ENCODE assay signal across 18 cellular contexts in the genomic region with DNA sequence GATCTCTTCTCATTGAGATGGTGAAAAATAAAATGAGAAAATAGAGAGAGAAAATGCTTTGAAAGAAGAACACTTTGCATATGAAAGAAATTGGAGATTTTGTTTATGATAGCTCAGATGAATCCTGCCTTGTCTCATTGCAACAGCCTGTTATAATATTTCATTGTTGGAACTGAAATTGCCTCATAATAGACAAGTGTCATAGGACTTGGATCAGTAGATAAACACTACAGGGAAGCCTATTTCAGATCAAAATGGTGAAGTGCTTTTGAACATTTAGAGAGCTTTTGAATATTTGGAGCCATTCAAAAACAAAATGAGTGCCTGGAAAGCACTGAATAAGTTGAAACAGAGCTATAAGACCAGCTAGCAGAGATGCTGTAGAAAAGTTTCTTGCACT. TPM values are rescaled to one million over a fixed set of nuclear protein-coding genes. Genes with fewer than 3 reads are reported as not detected.
DNase-seq lines count a peak whose midpoint lies in the region; ATAC-seq and TF ChIP-seq lines count a peak whose summit lies in the region.
"Had no signal": no experiment of that assay in that cellular context is flagged by ENCODE, and none has a peak within 500 bp of the region (broad histone marks: within the 10 kb centered on the region; RNA-seq: fewer than 3 reads in every experiment).

No MANE protein-coding gene starts in this region.

- no peak overlapping the region for H2AFZ ChIP-seq in PC-3 (ENCODE audit: low read length)

- no peak overlapping the region for H3K4me2 ChIP-seq in PC-3 (ENCODE audit: low read length)

- no peak overlapping the region for H3K4me3 ChIP-seq in PC-3 (ENCODE audit: low read length)
- H3K4me3 ChIP-seq: SK-N-MC had no signal

- H3K27me3 ChIP-seq in PC-3 (ENCODE audit: low read length), result no peaks in the 10 kb centered on the region

- no peaks in the 10 kb centered on the region for H4K20me1 ChIP-seq in PC-3 (ENCODE audit: low read length)

- H3K27ac ChIP-seq in PC-3 (ENCODE audit: low read length), result no peak overlapping the region
- H3K27ac ChIP-seq: C4-2B, SK-N-MC had no signal

- peak overlapping the region; percentile 60 for H3K27ac Mint-ChIP-seq in stimulated activated memory B cell treated with anti-CD40 and anti-IgM and Interleukin-4, amounts not matched to agents 10 μg/mL and 1 μg/mL and 100 μg/mL, for 72 hours

- no peaks in the 10 kb centered on the region for H3K9me3 ChIP-seq in PC-3 (ENCODE audit: low read length)

- intact Hi-C loops in PC-3 (cut with micrococcal nuclease), result no loop called here

- no peaks in the 10 kb centered on the region for H3K79me2 ChIP-seq in PC-3 (ENCODE audit: low read length)

- TF ChIP-seq CTCF in PC-3 (conservative IDR thresholded peaks at IDR 0.05; ENCODE audit: low read depth, low read length), result no peak

- H3K9me3 Mint-ChIP-seq in stimulated activated memory B cell treated with anti-CD40 and anti-IgM and Interleukin-4, amounts not matched to agents 10 μg/mL and 1 μg/mL and 100 μg/mL, for 72 hours, result peaks cover 3% of the 10 kb centered on the region
- H3K9me3 Mint-ChIP-seq: T-cell had no signal

- H3K27me3 Mint-ChIP-seq in stimulated activated memory B cell treated with anti-CD40 and anti-IgM and Interleukin-4, amounts not matched to agents 10 μg/mL and 1 μg/mL and 100 μg/mL, for 72 hours, result no peaks in the 10 kb centered on the region
- H3K27me3 Mint-ChIP-seq: T-cell had no signal

- H3K4me1 Mint-ChIP-seq in stimulated activated memory B cell treated with anti-CD40 and anti-IgM and Interleukin-4, amounts not matched to agents 10 μg/mL and 1 μg/mL and 100 μg/mL, for 72 hours, result peaks cover 54% of the 10 kb centered on the region

- H3K36me3 ChIP-seq in PC-3 (ENCODE audit: low read depth, low read length), result no peaks in the 10 kb centered on the region

- no TSS peak for BruUV-seq in PC-3 (replicated peaks; lab: Mats Ljungman, UMichigan)

- CTCF ChIA-PET in PC-3 (lab: Charles Lee), result no interaction called here

- H3K36me3 Mint-ChIP-seq in stimulated activated memory B cell treated with anti-CD40 and anti-IgM and Interleukin-4, amounts not matched to agents 10 μg/mL and 1 μg/mL and 100 μg/mL, for 72 hours, result no peaks in the 10 kb centered on the region
- H3K36me3 Mint-ChIP-seq: T-cell had no signal

- peaks cover 15% of the 10 kb centered on the region for H3K4me1 ChIP-seq in PC-3 (ENCODE audit: insufficient read depth, low read length)

- no peak overlapping the region for H3K9ac ChIP-seq in PC-3 (ENCODE audit: low read length)

- no peaks in the 10 kb centered on the region for H3K9me2 ChIP-seq in PC-3 (replicated peaks; ENCODE audit: low read length)

- ATAC-seq in stimulated activated memory B cell treated with anti-CD40 and anti-IgM and Interleukin-4, amounts not matched to agents 10 μg/mL and 1 μg/mL and 100 μg/mL, for 72 hours, result no peak
- ATAC-seq in HG03342 (IDR thresholded peaks at IDR 0.05; ENCODE audit: unreplicated experiment) (no peak), PC-3 (no peak)
- ATAC-seq: T-cell had no signal

- DNase-seq in NCI-H345 (lab: John Stamatoyannopoulos, UW) (peak; percentile 11), NCI-H345 treated with DMSO at 0.1 percent for 48 hours (lab: John Stamatoyannopoulos, UW; ENCODE audit: unreplicated experiment) (no peak), NCI-H2029 treated with DMSO at 0.1 percent for 48 hours (lab: John Stamatoyannopoulos, UW) (peak; percentile 63), dedifferentiated amniotic fluid mesenchymal stem cell (ENCODE audit: extremely low spot score) (peak; percentile 48), PC-3 (no peak), DMS 273 treated with DMSO at 0.1 percent for 48 hours (lab: John Stamatoyannopoulos, UW) (no peak)
- DNase-seq: DMS153; GOT3; KG1; NCI-H1092; NCI-H187; NCI-H526; NK-92 treated with Interleukin-12 subunit alpha and Interleukin-12 subunit beta, amount 100 ng/mL, for 24 hours; T-cell had no signal

- POLR2A ChIA-PET in PC-3 (lab: Charles Lee; ENCODE audit: unreplicated experiment), result no interaction called here

- H3F3A ChIP-seq in PC-3 (ENCODE audit: low read length, unreplicated experiment), result no peaks in the 10 kb centered on the region

- H3K4me3 Mint-ChIP-seq in stimulated activated memory B cell treated with anti-CD40 and anti-IgM and Interleukin-4, amounts not matched to agents 10 μg/mL and 1 μg/mL and 100 μg/mL, for 72 hours, result no peak overlapping the region
- H3K4me3 Mint-ChIP-seq: T-cell had no signal

RNA-seq across cellular contexts. Expression of a gene that starts 11.4 kb away (rescaled TPM):
- 52.0 and 59.5 TPM in 2 replicates for total RNA-seq in PC-3 (2014; rRNA removed)

Comparison
In these comparisons a context has a peak if more than half of its experiments do, and no peak if none do; other contexts are left out.
1. DNase-seq: peak in NCI-H345 (single experiment), NCI-H2029 treated with DMSO at 0.1 percent for 48 hours (single experiment) and dedifferentiated amniotic fluid mesenchymal stem cell (single experiment); none in NCI-H345 treated with DMSO at 0.1 percent for 48 hours (single experiment), PC-3 (single experiment) and DMS 273 treated with DMSO at 0.1 percent for 48 hours (single experiment).